ENCODE assay signal across 3 cellular contexts in genomic region chr7:76471556-76472221, GRCh38. TPM values are rescaled to one million over a fixed set of nuclear protein-coding genes. Genes with fewer than 3 reads are reported as not detected.
"Had no signal": no experiment of that assay in that cellular context is flagged by ENCODE, and none has a peak within 500 bp of the region (broad histone marks: within the 10 kb centered on the region; RNA-seq: fewer than 3 reads in every experiment).

No MANE protein-coding gene starts in this region.

RNA-seq across cellular contexts. Expression of gene UPK3B, which starts 38.7 kb away (rescaled TPM):
- polyA plus RNA-seq: endothelial cell of umbilical vein, fibroblast of lung had no signal

RNA-seq across cellular contexts. Expression of gene ZP3, which starts 46.9 kb away (rescaled TPM):
- total RNA-seq: cardiac septum had no signal
